1 cellular context compared by ENCODE assay signal in genomic region chr4:86960557-86960959, GRCh38.
TF ChIP-seq lines count a peak whose summit lies in the region.

No MANE protein-coding gene starts in this region.

TF ChIP-seq in GM23338, 12 proteins besides CTCF, POLR2A, EP300 and RAD21 (continued from another document):
- TF ChIP-seq ZNF462 (CRISPR knock-in tag; IDR thresholded peaks at IDR 0.05), result no peak
- no peak for TF ChIP-seq ZNF331 (CRISPR knock-in tag; IDR thresholded peaks at IDR 0.05; ENCODE audit: low read depth)
